11 cellular contexts compared by ENCODE assay signal in the genomic region with DNA sequence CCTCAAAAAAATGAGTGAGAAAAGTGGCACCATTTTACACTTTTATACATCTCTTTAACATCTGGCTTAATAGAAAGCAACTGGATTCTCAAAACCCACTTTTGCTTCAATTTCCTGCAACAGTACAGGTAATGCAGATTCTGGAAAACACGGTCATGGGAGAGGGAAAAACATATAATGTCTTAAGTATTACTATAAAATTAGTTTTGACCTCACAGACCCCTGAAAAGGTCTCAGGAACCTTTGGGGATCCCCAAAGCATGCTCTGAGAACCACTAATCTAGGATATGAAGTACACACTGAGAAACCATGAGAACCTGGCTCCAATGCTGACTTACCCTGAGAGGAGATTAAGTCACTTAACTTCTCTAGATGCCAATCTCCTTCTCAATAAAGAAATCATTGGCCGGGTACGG.
A peak's percentile ranks its signal among the peaks of the same experiment; 100 is the strongest.
DNase-seq lines count a peak whose midpoint lies in the region; ATAC-seq lines count a peak whose summit lies in the region.
"Had no signal": no experiment of that assay in that cellular context is flagged by ENCODE, and none has a peak within 500 bp of the region (broad histone marks: within the 10 kb centered on the region; RNA-seq: fewer than 3 reads in every experiment).

No MANE protein-coding gene starts in this region.

- H3K4me1 Mint-ChIP-seq in naive thymus-derived CD8-positive, alpha-beta T cell: peaks cover 19 to 61% (median 47%) of the 10 kb centered on the region in 4 donors

- no peak overlapping the region for H3K27ac ChIP-seq in substantia nigra (ENCODE audit: low read depth, low read length, poor library complexity, severe bottlenecking)
- H3K27ac ChIP-seq: colonic mucosa, thyroid gland, WERI-Rb-1 had no signal

- H3K27ac Mint-ChIP-seq in naive thymus-derived CD8-positive, alpha-beta T cell: peak overlapping the region in 3 of 10 donors; percentile 15 to 82 (median 54)

- DNase-seq in naive thymus-derived CD8-positive, alpha-beta T cell: no peak
- no peak for DNase-seq in NCI-H526 (lab: John Stamatoyannopoulos, UW)
- DNase-seq in substantia nigra (lab: John Stamatoyannopoulos, UW): no peak
- no peak for DNase-seq in posterior vena cava (ENCODE audit: low spot score)
- DNase-seq: colonic mucosa, NCI-H2081 treated with DMSO at 0.1 percent for 48 hours, thyroid gland, WERI-Rb-1 had no signal

- intact Hi-C loops in posterior vena cava (cut with DNase I): no loop called here

- peaks cover 0 to 9% (median 3%) of the 10 kb centered on the region in 3 donors for H3K36me3 Mint-ChIP-seq in naive thymus-derived CD8-positive, alpha-beta T cell

- no peaks in the 10 kb centered on the region for H3K27me3 Mint-ChIP-seq in naive thymus-derived CD8-positive, alpha-beta T cell

- no peaks in the 10 kb centered on the region for H3K9me3 Mint-ChIP-seq in naive thymus-derived CD8-positive, alpha-beta T cell

- ATAC-seq in GM18873 (IDR thresholded peaks at IDR 0.05; ENCODE audit: low FRiP score, unreplicated experiment) (peak; percentile 52), GM21717 (IDR thresholded peaks at IDR 0.05; ENCODE audit: unreplicated experiment) (peak; percentile 44), HG03460 (IDR thresholded peaks at IDR 0.05; ENCODE audit: unreplicated experiment) (peak; percentile 59)
- ATAC-seq in naive thymus-derived CD8-positive, alpha-beta T cell: no peak

- peak overlapping the region in 7 of 10 donors; percentile 2 to 46 (median 22) for H3K4me3 Mint-ChIP-seq in naive thymus-derived CD8-positive, alpha-beta T cell

- POLR2A ChIA-PET in naive thymus-derived CD8-positive, alpha-beta T cell (lab: Charles Lee): interaction anchor here (0.6 kb wide), 1 partner anchor 29 kb away, joined by 4 read pairs; no protein-coding TSS in a partner anchor

Comparison
In these comparisons a context has a peak if more than half of its experiments do, and no peak if none do; other contexts are left out.
1. ATAC-seq: peak in GM18873 (single experiment), GM21717 (single experiment) and HG03460 (single experiment); none in naive thymus-derived CD8-positive, alpha-beta T cell (0 of 2).